Comparison of ENCODE assay signal across 1 cellular context in the genomic region with DNA sequence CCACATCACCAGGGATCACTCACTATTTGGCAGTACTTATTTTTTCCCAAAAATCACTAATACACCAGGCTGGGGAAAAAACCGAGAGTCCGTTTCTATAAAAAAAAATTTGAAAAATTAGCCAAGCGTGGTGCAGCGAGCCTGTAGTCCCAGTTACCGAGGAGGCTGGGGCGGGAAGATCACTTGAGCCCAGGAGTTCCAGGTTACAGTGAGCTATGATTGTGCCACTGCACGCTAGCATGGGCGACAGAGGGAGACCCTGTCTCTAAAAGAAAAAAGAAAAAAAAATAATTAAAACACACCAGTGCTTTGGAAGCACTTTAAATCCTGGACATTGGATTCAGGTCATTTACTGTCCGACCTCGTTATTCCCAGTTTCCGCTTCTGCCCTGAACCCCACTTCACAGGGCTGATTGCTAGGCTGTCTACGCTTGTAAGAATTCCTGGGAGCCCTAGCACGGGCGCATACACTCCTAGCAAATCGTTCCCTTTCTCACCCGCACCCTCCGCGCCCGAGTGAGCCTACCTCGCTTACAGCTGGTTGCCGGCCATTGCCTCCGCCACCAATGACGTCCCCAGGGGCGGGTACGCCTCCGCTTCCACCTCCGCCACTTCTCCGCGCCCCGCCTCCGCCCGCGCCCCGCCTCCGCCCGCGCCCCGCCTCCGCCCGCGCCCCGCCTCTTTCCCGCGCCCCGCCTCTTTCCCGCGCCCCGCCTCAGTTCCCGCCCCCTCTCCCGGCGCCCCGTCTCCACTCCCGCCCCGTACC.
TF ChIP-seq lines count a peak whose summit lies in the region.

TSS of gene TPMT (minus strand) at position 571 of the 766 bp plus-strand sequence. CDS start 5,950 bp downstream, outside the sequence.

TF ChIP-seq in GM23338, 12 proteins besides CTCF, POLR2A, EP300 and RAD21 (continued from another document):
- TF ChIP-seq JUNB (IDR thresholded peaks at IDR 0.05; ENCODE audit: unreplicated experiment) (no peak), EZH2 (IDR thresholded peaks at IDR 0.05; ENCODE audit: low read depth, unreplicated experiment) (no peak), ZNF114 (CRISPR knock-in tag; IDR thresholded peaks at IDR 0.05) (no peak), EZH2phosphoT487 (IDR thresholded peaks at IDR 0.05; ENCODE audit: unreplicated experiment) (no peak)
- TF ChIP-seq, protein P1, sequence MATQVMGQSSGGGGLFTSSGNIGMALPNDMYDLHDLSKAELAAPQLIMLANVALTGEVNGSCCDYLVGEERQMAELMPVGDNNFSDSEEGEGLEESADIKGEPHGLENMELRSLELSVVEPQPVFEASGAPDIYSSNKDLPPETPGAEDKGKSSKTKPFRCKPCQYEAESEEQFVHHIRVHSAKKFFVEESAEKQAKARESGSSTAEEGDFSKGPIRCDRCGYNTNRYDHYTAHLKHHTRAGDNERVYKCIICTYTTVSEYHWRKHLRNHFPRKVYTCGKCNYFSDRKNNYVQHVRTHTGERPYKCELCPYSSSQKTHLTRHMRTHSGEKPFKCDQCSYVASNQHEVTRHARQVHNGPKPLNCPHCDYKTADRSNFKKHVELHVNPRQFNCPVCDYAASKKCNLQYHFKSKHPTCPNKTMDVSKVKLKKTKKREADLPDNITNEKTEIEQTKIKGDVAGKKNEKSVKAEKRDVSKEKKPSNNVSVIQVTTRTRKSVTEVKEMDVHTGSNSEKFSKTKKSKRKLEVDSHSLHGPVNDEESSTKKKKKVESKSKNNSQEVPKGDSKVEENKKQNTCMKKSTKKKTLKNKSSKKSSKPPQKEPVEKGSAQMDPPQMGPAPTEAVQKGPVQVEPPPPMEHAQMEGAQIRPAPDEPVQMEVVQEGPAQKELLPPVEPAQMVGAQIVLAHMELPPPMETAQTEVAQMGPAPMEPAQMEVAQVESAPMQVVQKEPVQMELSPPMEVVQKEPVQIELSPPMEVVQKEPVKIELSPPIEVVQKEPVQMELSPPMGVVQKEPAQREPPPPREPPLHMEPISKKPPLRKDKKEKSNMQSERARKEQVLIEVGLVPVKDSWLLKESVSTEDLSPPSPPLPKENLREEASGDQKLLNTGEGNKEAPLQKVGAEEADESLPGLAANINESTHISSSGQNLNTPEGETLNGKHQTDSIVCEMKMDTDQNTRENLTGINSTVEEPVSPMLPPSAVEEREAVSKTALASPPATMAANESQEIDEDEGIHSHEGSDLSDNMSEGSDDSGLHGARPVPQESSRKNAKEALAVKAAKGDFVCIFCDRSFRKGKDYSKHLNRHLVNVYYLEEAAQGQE (IDR thresholded peaks at IDR 0.05; ENCODE audit: unreplicated experiment), result no peak
TF ChIP-seq in GM23338: peak in this region for 2.
